26 cellular contexts compared by ENCODE assay signal in genomic region chr6:42433409-42433808, GRCh38. TPM values are rescaled to one million over a fixed set of nuclear protein-coding genes. Genes with fewer than 3 reads are reported as not detected.
"Had no signal": no experiment of that assay in that cellular context is flagged by ENCODE, and none has a peak within 500 bp of the region (broad histone marks: within the 10 kb centered on the region; RNA-seq: fewer than 3 reads in every experiment).

No MANE protein-coding gene starts in this region.

- H3K4me3 Mint-ChIP-seq: dendritic cell treated with granulocyte-macrophage colony-stimulating factor and Interleukin-4, amounts not matched to agents 40 ng/mL and 50 ng/mL, for 4 days; effector memory CD8-positive, alpha-beta T cell; endodermal cell; mesothelial cell of epicardium; naive B cell had no signal

- H3K27me3 ChIP-seq: esophagus squamous epithelium, gastrocnemius medialis, heart right ventricle, left lung had no signal

- H3K27ac ChIP-seq: epithelial cell of prostate, esophagus squamous epithelium, gastrocnemius medialis, heart right ventricle, left lung, lower lobe of right lung had no signal

- ATAC-seq: effector memory CD8-positive, alpha-beta T cell; esophagus mucosa; gastrocnemius medialis; heart right ventricle; left cardiac atrium; left lung; left ventricle myocardium superior; lower lobe of right lung; mucosa of descending colon; naive thymus-derived CD8-positive, alpha-beta T cell had no signal

- H3K36me3 ChIP-seq: gastrocnemius medialis, left lung, lower lobe of right lung had no signal

- H3K27ac Mint-ChIP-seq: dendritic cell treated with granulocyte-macrophage colony-stimulating factor and Interleukin-4, amounts not matched to agents 40 ng/mL and 50 ng/mL, for 4 days; endodermal cell; mesothelial cell of epicardium had no signal

- H3K4me3 ChIP-seq: esophagus squamous epithelium, gastrocnemius medialis, heart right ventricle, left lung, lower lobe of right lung, mucosa of descending colon had no signal

- H3K27me3 Mint-ChIP-seq: dendritic cell treated with granulocyte-macrophage colony-stimulating factor and Interleukin-4, amounts not matched to agents 40 ng/mL and 50 ng/mL, for 4 days; effector memory CD8-positive, alpha-beta T cell; naive thymus-derived CD8-positive, alpha-beta T cell had no signal

- H3K9me3 ChIP-seq: gastrocnemius medialis, mucosa of descending colon had no signal

- DNase-seq: cortex of kidney; effector CD8-positive, alpha-beta T cell; effector memory CD8-positive, alpha-beta T cell; endodermal cell; erythroblast; esophagus squamous epithelium; foreskin fibroblast; foreskin melanocyte; gastrocnemius medialis; glutamatergic neuron; heart right ventricle; hippocampal formation; left cardiac atrium; left lung; left ventricle myocardium superior; lower lobe of right lung; mesenchymal stem cell; mucosa of descending colon; naive B cell; naive thymus-derived CD8-positive, alpha-beta T cell had no signal

RNA-seq across cellular contexts. Expression of gene TRERF1, which starts 18.3 kb away (rescaled TPM):
- total RNA-seq: dermis microvascular lymphatic vessel endothelial cell, lung microvascular endothelial cell had no signal
